ENCODE assay signal across 8 cellular contexts in genomic region chr3:113019182-113020137, GRCh38. TPM values are rescaled to one million over a fixed set of nuclear protein-coding genes. Genes with fewer than 3 reads are reported as not detected.
A peak's percentile ranks its signal among the peaks of the same experiment; 100 is the strongest.
DNase-seq lines count a peak whose midpoint lies in the region; TF ChIP-seq lines count a peak whose summit lies in the region.

No MANE protein-coding gene starts in this region.

- peak overlapping the region; percentile 92 for H3K4me3 Mint-ChIP-seq in HFFc6

- TF ChIP-seq CTCF in HFFc6 (IDR thresholded peaks at IDR 0.05): no peak

- in situ Hi-C loops in SK-MEL-5 (cut with HindIII; ENCODE audit: low pct_unique_long_range_greater_than_20kb, low sequenced_read_pairs): no loop called here

- peaks cover 6% of the 10 kb centered on the region for H3K27me3 Mint-ChIP-seq in HFFc6 (ENCODE audit: insufficient read depth)

- no peaks in the 10 kb centered on the region for H3K9me3 Mint-ChIP-seq in HFFc6

- peak overlapping the region; percentile 85 for H3K27ac Mint-ChIP-seq in HFFc6

- peak; percentile 84 for DNase-seq in GM04504 (ENCODE audit: low read depth)
- DNase-seq in HFFc6: peak; percentile 86
- peak; percentile 90 for DNase-seq in NAMALWA (ENCODE audit: low spot score)
- peak; percentile 92 for DNase-seq in SK-MEL-5 (ENCODE audit: low read depth, low spot score)
- DNase-seq in activated naive CD4-positive, alpha-beta T cell treated with anti-CD3 and anti-CD28 coated beads, Interleukin-2, amount 50 U/mL, for 16 hours: peak; percentile 89
- peak; percentile 93 for DNase-seq in globus pallidus (ENCODE audit: low spot score)
- DNase-seq in non-pigmented ciliary epithelial cell (ENCODE audit: low read depth): peak; percentile 73
- peak; percentile 90 for DNase-seq in superior temporal gyrus (ENCODE audit: extremely low spot score)

- peaks cover 36% of the 10 kb centered on the region for H3K4me1 Mint-ChIP-seq in HFFc6 (ENCODE audit: low read depth)

- peaks cover 8% of the 10 kb centered on the region for H3K36me3 Mint-ChIP-seq in HFFc6 (ENCODE audit: low read depth)

RNA-seq across cellular contexts. Expression of gene GTPBP8, which starts 28.7 kb away (rescaled TPM):
- 10 to 100 TPM; 12.3 to 16.8 (median 14.8) TPM for total RNA-seq in HFFc6 (2021; fragmentation: NEBNext Ultra II Directional; extraction: Animal tissue kit (Norgen Biotek cat#: 25700))
- 19.8 and 19.9 TPM in 2 replicates for total RNA-seq in SK-MEL-5 (2014; rRNA removed; shearing (Covaris generic))
- polyA plus RNA-seq in SK-MEL-5 (2015; cell fraction: cytosol; rRNA removed): 20.9 and 21.2 TPM in 2 replicates
- polyA plus RNA-seq in SK-MEL-5 (2015; cell fraction: nucleus; rRNA removed): 5.2 and 11.9 TPM in 2 replicates

RNA-seq across cellular contexts. Expression of gene CD200R1, which starts 44.6 kb away (rescaled TPM):
- total RNA-seq in HFFc6 (2021; fragmentation: NEBNext Ultra II Directional; extraction: Animal tissue kit (Norgen Biotek cat#: 25700)): not detected
- not detected in 2 replicates for total RNA-seq in SK-MEL-5 (2014; rRNA removed; shearing (Covaris generic))
- polyA plus RNA-seq in SK-MEL-5 (2015; cell fraction: cytosol; rRNA removed): 0.06 TPM in 1 of 2 replicates, not detected in the other
- not detected in 2 replicates for polyA plus RNA-seq in SK-MEL-5 (2015; cell fraction: nucleus; rRNA removed)

Comparison
In these comparisons a context has a peak if more than half of its experiments do, and no peak if none do; other contexts are left out.
1. Peak in every context shown above with its lines: DNase-seq.